ENCODE assay signal across 18 cellular contexts in the genomic region with DNA sequence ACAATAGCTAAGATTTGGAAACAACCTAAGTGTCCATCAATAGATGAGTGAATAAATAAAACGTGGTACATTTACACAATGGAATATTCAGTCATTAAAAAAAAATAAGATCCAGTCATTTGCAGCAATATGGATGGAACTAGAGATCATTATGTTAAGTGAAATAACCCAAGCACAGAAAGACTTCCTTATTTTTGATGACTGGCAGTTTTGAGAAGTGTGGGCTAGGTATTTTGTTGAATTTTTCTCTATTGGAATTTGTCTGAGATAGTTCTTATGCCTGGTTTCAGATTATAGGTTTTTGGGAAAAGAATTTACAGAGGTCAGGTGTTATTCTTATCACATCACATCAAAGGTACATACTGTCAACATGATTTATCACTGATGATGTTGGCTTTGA.
"Had no signal": no experiment of that assay in that cellular context is flagged by ENCODE, and none has a peak within 500 bp of the region (broad histone marks: within the 10 kb centered on the region; RNA-seq: fewer than 3 reads in every experiment).

No MANE protein-coding gene starts in this region.

- H3K27me3 ChIP-seq: ascending aorta, cardiac muscle cell, heart left ventricle, neutrophil, transverse colon had no signal

- H3K27ac ChIP-seq: cardiac muscle cell, heart left ventricle, neutrophil, transverse colon had no signal

- H3K36me3 Mint-ChIP-seq: activated naive CD8-positive, alpha-beta T cell treated with anti-CD3 and anti-CD28 coated beads, Interleukin-2, amount 10 ng/mL, durations not matched to agents 7 days and 5 days; naive thymus-derived CD8-positive, alpha-beta T cell; stimulated activated naive B cell treated with anti-CD40 and anti-IgM and Interleukin-4, amounts not matched to agents 10 μg/mL and 1 μg/mL and 100 μg/mL, for 72 hours had no signal

- H3K4me3 Mint-ChIP-seq: activated naive CD8-positive, alpha-beta T cell treated with anti-CD3 and anti-CD28 coated beads, Interleukin-2, amount 10 ng/mL, durations not matched to agents 7 days and 5 days; naive thymus-derived CD8-positive, alpha-beta T cell; stimulated activated naive B cell treated with anti-CD40 and anti-IgM and Interleukin-4, amounts not matched to agents 10 μg/mL and 1 μg/mL and 100 μg/mL, for 72 hours had no signal

- ATAC-seq: heart left ventricle; left colon; mucosa of descending colon; naive thymus-derived CD8-positive, alpha-beta T cell; right cardiac atrium; stimulated activated naive B cell treated with anti-CD40 and anti-IgM and Interleukin-4, amounts not matched to agents 10 μg/mL and 1 μg/mL and 100 μg/mL, for 72 hours had no signal

- H3K27ac Mint-ChIP-seq: activated naive CD8-positive, alpha-beta T cell treated with anti-CD3 and anti-CD28 coated beads, Interleukin-2, amount 10 ng/mL, durations not matched to agents 7 days and 5 days; naive thymus-derived CD8-positive, alpha-beta T cell; progenitor cell of endocrine pancreas; stimulated activated naive B cell treated with anti-CD40 and anti-IgM and Interleukin-4, amounts not matched to agents 10 μg/mL and 1 μg/mL and 100 μg/mL, for 72 hours had no signal

- H3K4me1 Mint-ChIP-seq: activated naive CD8-positive, alpha-beta T cell treated with anti-CD3 and anti-CD28 coated beads, Interleukin-2, amount 10 ng/mL, durations not matched to agents 7 days and 5 days had no signal

- H3K9me3 Mint-ChIP-seq: activated naive CD8-positive, alpha-beta T cell treated with anti-CD3 and anti-CD28 coated beads, Interleukin-2, amount 10 ng/mL, durations not matched to agents 7 days and 5 days had no signal

- H3K4me3 ChIP-seq: ascending aorta, cardiac muscle cell, heart left ventricle, mucosa of descending colon, smooth muscle cell, transverse colon had no signal

- H3K4me1 ChIP-seq: heart left ventricle had no signal

- DNase-seq: activated CD4-positive, alpha-beta T cell treated with anti-CD3 and anti-CD28 coated beads for 1 hour; activated CD4-positive, alpha-beta T cell treated with anti-CD3 and anti-CD28 coated beads, Interleukin-2, amount 50 U/mL, for 48 hours; activated gamma-delta T cell treated with Interleukin-2 at 50 U/mL for 16 hours; activated naive CD8-positive, alpha-beta T cell treated with anti-CD3 and anti-CD28 coated beads, Interleukin-2, amount 10 ng/mL, durations not matched to agents 7 days and 5 days; activated T-cell treated with anti-CD3 and anti-CD28 coated beads, Interleukin-2, amount 50 U/mL, for 48 hours; effector CD4-positive, alpha-beta T cell; heart left ventricle; left colon; mucosa of descending colon; naive thymus-derived CD8-positive, alpha-beta T cell; right cardiac atrium; stimulated activated naive B cell treated with anti-CD40 and anti-IgM and Interleukin-4, amounts not matched to agents 10 μg/mL and 1 μg/mL and 100 μg/mL, for 72 hours; transverse colon had no signal

- H3K27me3 Mint-ChIP-seq: activated naive CD8-positive, alpha-beta T cell treated with anti-CD3 and anti-CD28 coated beads, Interleukin-2, amount 10 ng/mL, durations not matched to agents 7 days and 5 days; progenitor cell of endocrine pancreas had no signal

- H3K9me3 ChIP-seq: ascending aorta, heart left ventricle, mucosa of descending colon, neutrophil, transverse colon had no signal

- H3K36me3 ChIP-seq: ascending aorta, cardiac muscle cell, heart left ventricle, neutrophil, transverse colon had no signal
